Comparison of ENCODE assay signal across 8 cellular contexts in genomic region chr14:56117765-56118610, GRCh38. TPM values are rescaled to one million over a fixed set of nuclear protein-coding genes. Genes with fewer than 3 reads are reported as not detected.
DNase-seq lines count a peak whose midpoint lies in the region; ATAC-seq and TF ChIP-seq lines count a peak whose summit lies in the region.

Gene PELI2 (plus strand): TSS chr14:56118411. CDS start chr14:56118661, 250 bp downstream.

- H3K27me3 ChIP-seq in Karpas-422 (ENCODE audit: low read length): no peaks in the 10 kb centered on the region

- H3K27me3 Mint-ChIP-seq in Calu3 (ENCODE audit: unreplicated experiment) (no peaks in the 10 kb centered on the region), nephron progenitor cell (ENCODE audit: low read depth, poor library complexity) (peaks cover 7% of the 10 kb centered on the region)

- peak within 1 kb of the TSS; percentile 84 for H2AFZ ChIP-seq in Karpas-422 (ENCODE audit: low read length)

- H3K79me2 ChIP-seq in Karpas-422 (ENCODE audit: low read length): no peaks in the 10 kb centered on the region

- BruUV-seq in Calu3 (replicated peaks; lab: Mats Ljungman, UMichigan): no TSS peak

- TF ChIP-seq CTCF in Calu3 (IDR thresholded peaks at IDR 0.05; ENCODE audit: unreplicated experiment) (no peak), fibroblast of the aortic adventitia (IDR thresholded peaks at IDR 0.05; ENCODE audit: insufficient read depth, low read length) (peak; percentile 38), nephron progenitor cell (IDR thresholded peaks at IDR 0.05) (no peak)

- H3K4me3 ChIP-seq in Karpas-422 (ENCODE audit: low read length): peak within 1 kb of the TSS; percentile 60
- H3K4me3 ChIP-seq in fibroblast of the aortic adventitia (ENCODE audit: low read depth, low read length): peak within 1 kb of the TSS; percentile 80

- no peaks in the 10 kb centered on the region for H3K9me3 Mint-ChIP-seq in Calu3 (ENCODE audit: low read depth, unreplicated experiment)
- no peaks in the 10 kb centered on the region for H3K9me3 Mint-ChIP-seq in nephron progenitor cell

- peaks cover 6% of the 10 kb centered on the region for H4K20me1 ChIP-seq in Karpas-422 (ENCODE audit: insufficient read depth, low read depth, low read length)

- peak within 1 kb of the TSS; percentile 32; the same call in 1 of the 2 replicates for H3K9ac ChIP-seq in Karpas-422 (ENCODE audit: low read length)

- H3K9me2 ChIP-seq in Karpas-422 (replicated peaks; ENCODE audit: insufficient read depth, low read length): no peaks in the 10 kb centered on the region

- DNase-seq in Calu3 (peak; percentile 85), Karpas-422 (peak; percentile 65), SHP77 (lab: John Stamatoyannopoulos, UW) (peak; percentile 76 to 78), fibroblast of the aortic adventitia (ENCODE audit: low read depth) (peak; percentile 68), nephron progenitor cell (peak; percentile 82)
- peak; percentile 91 for DNase-seq in activated effector memory CD4-positive, alpha-beta T cell treated with anti-CD3 and anti-CD28 coated beads, Interleukin-2, amount 50 U/mL, for 16 hours
- DNase-seq in stimulated activated naive CD8-positive, alpha-beta T cell treated with anti-CD3 and anti-CD28 coated beads, Interleukin-15, Interleukin-2, amounts not matched to agents 100 U/mL and 50 U/mL, for 24 hours: peak; percentile 78

- H3K27ac Mint-ChIP-seq in Calu3 (ENCODE audit: unreplicated experiment): peak within 1 kb of the TSS; percentile 86
- H3K27ac Mint-ChIP-seq in nephron progenitor cell: peak within 1 kb of the TSS; percentile 98

- H3K4me1 ChIP-seq in Karpas-422 (ENCODE audit: low read length): peaks cover 13% of the 10 kb centered on the region

- peak within 1 kb of the TSS; percentile 67 for H3K4me2 ChIP-seq in Karpas-422 (ENCODE audit: low read depth, low read length, poor library complexity, severe bottlenecking)

- no peaks in the 10 kb centered on the region for H3K9me3 ChIP-seq in Karpas-422 (ENCODE audit: low read length)

- no peak within 1 kb of the TSS for H3K27ac ChIP-seq in Karpas-422 (ENCODE audit: low read length)

- peak within 1 kb of the TSS; percentile 96 for H3K4me3 Mint-ChIP-seq in Calu3 (ENCODE audit: low read depth, unreplicated experiment)
- peak within 1 kb of the TSS; percentile 93 for H3K4me3 Mint-ChIP-seq in nephron progenitor cell

- H3K4me1 Mint-ChIP-seq in Calu3 (ENCODE audit: low read depth, unreplicated experiment) (peaks cover 42% of the 10 kb centered on the region), nephron progenitor cell (peaks cover 48% of the 10 kb centered on the region)

- CTCF ChIA-PET in Calu3 (lab: Charles Lee): interaction anchor here (0.6 to 1.0 kb wide), 5 partner anchors 9 to 966 kb away, joined by 3 to 5 read pairs (median 3); no protein-coding TSS in a partner anchor

- H3K36me3 Mint-ChIP-seq in Calu3 (ENCODE audit: insufficient read depth, unreplicated experiment): peaks cover 26% of the 10 kb centered on the region
- no peaks in the 10 kb centered on the region for H3K36me3 Mint-ChIP-seq in nephron progenitor cell (ENCODE audit: low read depth)

- ATAC-seq in GM21619 (IDR thresholded peaks at IDR 0.05; ENCODE audit: unreplicated experiment): peak; percentile 59
- ATAC-seq in stimulated activated naive CD8-positive, alpha-beta T cell treated with anti-CD3 and anti-CD28 coated beads, Interleukin-15, Interleukin-2, amounts not matched to agents 100 U/mL and 50 U/mL, for 24 hours: peak; percentile 86

- no peaks in the 10 kb centered on the region for H3K36me3 ChIP-seq in Karpas-422 (ENCODE audit: insufficient read depth, low read length)

- intact Hi-C loops in Calu3 (cut with micrococcal nuclease; ENCODE audit: unreplicated experiment): loop anchor here (2.0 to 10.0 kb wide), 3 partner anchors 141 to 411 kb away; no protein-coding TSS in a partner anchor

RNA-seq across cellular contexts. Expression of gene PELI2, which starts in this region (rescaled TPM):
- 14.7 and 19.5 TPM in 2 replicates for total RNA-seq in Calu3 (2022)
- total RNA-seq in Karpas-422 (2014; rRNA removed; shearing (Covaris generic); ENCODE audit: low replicate concordance): 0.18 and 0.30 TPM in 2 replicates
- 5.9 and 14.0 TPM in 2 replicates for total RNA-seq in fibroblast of the aortic adventitia (ENCODE audit: low replicate concordance)

Comparison
In these comparisons a context has a peak if more than half of its experiments do, and no peak if none do; other contexts are left out.
1. Peak in DNase-seq, H3K4me3 ChIP-seq, H3K9ac ChIP-seq and H3K4me2 ChIP-seq in Karpas-422; RNA of the gene not detected or under 1 TPM.